Comparison of ENCODE assay signal across 24 cellular contexts in genomic region chr1:207091185-207091906, GRCh38. TPM values are rescaled to one million over a fixed set of nuclear protein-coding genes. Genes with fewer than 3 reads are reported as not detected.
DNase-seq lines count a peak whose midpoint lies in the region; ATAC-seq, FAIRE-seq and TF ChIP-seq lines count a peak whose summit lies in the region.
"Had no signal": no experiment of that assay in that cellular context is flagged by ENCODE, and none has a peak within 500 bp of the region (broad histone marks: within the 10 kb centered on the region; RNA-seq: fewer than 3 reads in every experiment).

No MANE protein-coding gene starts in this region.

- H3K9ac ChIP-seq in KMS-11 = peak overlapping the region; percentile 12; the same call in 1 of the 2 replicates
- H3K9ac ChIP-seq in K562 (ENCODE audit: insufficient read depth in 1 of 2, low read depth in 2 of 2, low read length in 2 of 2) = no peak overlapping the region

- TF ChIP-seq RAD21 in A549 (conservative IDR thresholded peaks at IDR 0.05 in 1 of 2, IDR thresholded peaks at IDR 0.05 in 1 of 2) (no peak), K562 (CRISPR knock-in tag; conservative IDR thresholded peaks at IDR 0.05 in 1 of 2, IDR thresholded peaks at IDR 0.05 in 1 of 2) (no peak)

- H3K4me2 ChIP-seq in A549 (no peak overlapping the region), KMS-11 (peak overlapping the region; percentile 53), K562 (ENCODE audit: insufficient read depth, low read length) (no peak overlapping the region)

- POLR2A ChIA-PET in A549 (lab: Yijun Ruan, JAX) (no interaction called here), Caco-2 (lab: Charles Lee) (no interaction called here), K562 (lab: Yijun Ruan, JAX) (interaction anchor here (0.8 to 1.0 kb wide), 2 partner anchors 12 to 412 kb away, joined by 3 read pairs; no protein-coding TSS in a partner anchor)

- no TSS peak for BruUV-seq in Caco-2 (replicated peaks; lab: Mats Ljungman, UMichigan)
- no TSS peak for BruUV-seq in K562 (replicated peaks; lab: Mats Ljungman, UMichigan)

- FAIRE-seq in A549 (lab: Jason Lieb, UNC) = no peak
- no peak for FAIRE-seq in K562 (lab: Jason Lieb, UNC)
- no peak for FAIRE-seq in RCC 7860 (lab: Jason Lieb, UNC)
- FAIRE-seq: H54 had no signal

- peak overlapping the region; percentile 67 for H3K27ac Mint-ChIP-seq in Caco-2 (ENCODE audit: unreplicated experiment)
- H3K27ac Mint-ChIP-seq: T-helper 2 cell treated with Interferon-gamma antibody and Interleukin-4, amounts not matched to agents 5 μg/mL and 100 μg/mL, for 36 hours had no signal

- H2AFZ ChIP-seq in KMS-11 (ENCODE audit: low read depth) = peak overlapping the region; percentile 51
- peak overlapping the region; percentile 11; the same call in 1 of the 2 replicates for H2AFZ ChIP-seq in K562 (ENCODE audit: low read depth, low read length)

- H3K9me3 ChIP-seq in A549 (no peaks in the 10 kb centered on the region), Caco-2 (peaks cover 3% of the 10 kb centered on the region; the same call in 1 of the 2 replicates), K562 (replicated peaks; ENCODE audit: control insufficient read depth, insufficient read depth, low read depth, low read length) (no peaks in the 10 kb centered on the region)
- H3K9me3 ChIP-seq: Peyer's patch had no signal

- H3K4me1 Mint-ChIP-seq in Caco-2 (ENCODE audit: low read depth, unreplicated experiment) = peaks cover 38% of the 10 kb centered on the region

- H3K27ac ChIP-seq in A549 (no peak overlapping the region), KMS-11 (peak overlapping the region; percentile 52), K562 (ENCODE audit: extremely low read depth, low read depth, low read length) (no peak overlapping the region)
- H3K27ac ChIP-seq: C4-2B, Peyer's patch had no signal

- no peaks in the 10 kb centered on the region for H3K9me1 ChIP-seq in K562 (ENCODE audit: control insufficient read depth, insufficient read depth, low read length)

- peaks cover 22% of the 10 kb centered on the region for H3K9me3 Mint-ChIP-seq in Caco-2 (ENCODE audit: unreplicated experiment)
- H3K9me3 Mint-ChIP-seq: T-helper 2 cell treated with Interferon-gamma antibody and Interleukin-4, amounts not matched to agents 5 μg/mL and 100 μg/mL, for 36 hours had no signal

- peaks cover 41% of the 10 kb centered on the region for H3K36me3 Mint-ChIP-seq in Caco-2 (ENCODE audit: insufficient read depth, unreplicated experiment)

- CTCF ChIA-PET in A549 (lab: Yijun Ruan, JAX) (interaction anchor here (1.2 to 2.3 kb wide), 3 partner anchors 11 to 314 kb away, joined by 4 to 6 read pairs (median 4); no protein-coding TSS in a partner anchor), Caco-2 (lab: Charles Lee) (no interaction called here), K562 (lab: Yijun Ruan, JAX; ENCODE audit: low intra/inter-chr PET ratio) (no interaction called here)

- TF ChIP-seq EP300 in A549 (IDR thresholded peaks at IDR 0.05) (no peak), K562 (IDR thresholded peaks at IDR 0.05; ENCODE audit: low read length) (no peak)

- H3K36me3 ChIP-seq in Caco-2 (ENCODE audit: control insufficient read depth, insufficient read depth, low read length) = no peaks in the 10 kb centered on the region; the same call in 1 of the 2 replicates
- no peaks in the 10 kb centered on the region for H3K36me3 ChIP-seq in KMS-11 (ENCODE audit: insufficient read depth)
- no peaks in the 10 kb centered on the region for H3K36me3 ChIP-seq in K562 (ENCODE audit: control insufficient read depth, insufficient read depth, low read length)
- H3K36me3 ChIP-seq: Peyer's patch had no signal

- H3K4me3 ChIP-seq in A549 = no peak overlapping the region
- peak overlapping the region; percentile 17 for H3K4me3 ChIP-seq in Caco-2 (ENCODE audit: low read depth, low read length)
- H3K4me3 ChIP-seq in KMS-11 (IDR thresholded peaks at IDR 0.05; ENCODE audit: insufficient read depth, low read depth, low read length) = no peak overlapping the region
- no peak overlapping the region for H3K4me3 ChIP-seq in K562
- H3K4me3 ChIP-seq: Peyer's patch had no signal

- ATAC-seq in A549 (0 out of 6 replicates have a peak, but pooled peaks have one; percentile 38 to 54), K562 (peak; percentile 64), HG02763 (IDR thresholded peaks at IDR 0.05; ENCODE audit: unreplicated experiment) (no peak)
- ATAC-seq: Right ventricle myocardium inferior had no signal

- H3K79me2 ChIP-seq in KMS-11 (ENCODE audit: insufficient read depth, low read depth) = no peaks in the 10 kb centered on the region
- H3K79me2 ChIP-seq in K562 (ENCODE audit: control insufficient read depth, insufficient read depth, low read length) = no peaks in the 10 kb centered on the region

- no peak for TF ChIP-seq CTCF in A549 (IDR thresholded peaks at IDR 0.05)
- peak in 1 of 2 experiments; percentile 21 for TF ChIP-seq CTCF in Caco-2 (IDR thresholded peaks at IDR 0.05; ENCODE audit: insufficient read depth in 1 of 2, low read depth in 1 of 2, low read length in 1 of 2, severe bottlenecking in 1 of 2, unreplicated experiment in 1 of 2)
- no peak; the same call in 1 of the 2 replicates for TF ChIP-seq CTCF in KMS-11 (conservative IDR thresholded peaks at IDR 0.05; ENCODE audit: low read depth, low read length)
- TF ChIP-seq CTCF in K562 (IDR thresholded peaks at IDR 0.05 in 2 of 3, conservative IDR thresholded peaks at IDR 0.05 in 1 of 3; ENCODE audit: insufficient read depth in 2 of 3, low read depth in 1 of 3, low read length in 3 of 3) = no peak

- H3K4me3 Mint-ChIP-seq in Caco-2 (ENCODE audit: unreplicated experiment) = peak overlapping the region; percentile 71
- H3K4me3 Mint-ChIP-seq: T-helper 2 cell treated with Interferon-gamma antibody and Interleukin-4, amounts not matched to agents 5 μg/mL and 100 μg/mL, for 36 hours had no signal

- intact Hi-C loops in Caco-2 (cut with micrococcal nuclease; ENCODE audit: unreplicated experiment) = no loop called here
- intact Hi-C loops in K562 (cut with micrococcal nuclease) = no loop called here

- WGBS in A549 (ENCODE audit: missing lambda C conversion rate) = 80% methylated on average over 4 of the region's 4 CpGs
- 48% methylated on average over 4 of the region's 4 CpGs for WGBS in K562 (ENCODE audit: insufficient coverage, low coverage, missing lambda C conversion rate)

- TF ChIP-seq POLR2A in A549 (IDR thresholded peaks at IDR 0.05; ENCODE audit: low read length) (no peak), K562 (conservative IDR thresholded peaks at IDR 0.05) (no peak)

- H4K20me1 ChIP-seq in KMS-11 (ENCODE audit: insufficient read depth) = no peaks in the 10 kb centered on the region
- H4K20me1 ChIP-seq in K562 (replicated peaks; ENCODE audit: control insufficient read depth, insufficient read depth, low read length) = no peaks in the 10 kb centered on the region

- no peaks in the 10 kb centered on the region for H3K27me3 Mint-ChIP-seq in Caco-2 (ENCODE audit: insufficient read depth, unreplicated experiment)

- in situ Hi-C loops in K562 (cut with MboI) = no loop called here

- DNase-seq in A549 (ENCODE audit: low read depth in 1 of 2, low spot score in 1 of 2) = no peak
- DNase-seq in Caco-2 = peak in 1 of 2 experiments; percentile 17
- DNase-seq in K562 (ENCODE audit: extremely low read depth in 1 of 4, low spot score in 3 of 4) = no peak
- DNase-seq in NCI-H1048 (lab: John Stamatoyannopoulos, UW) = no peak
- DNase-seq in COLO668 (lab: John Stamatoyannopoulos, UW; ENCODE audit: unreplicated experiment) = no peak
- DNase-seq in RCC 7860 (ENCODE audit: low spot score) = no peak
- DNase-seq: ACHN, DMS 273 treated with DMSO at 0.1 percent for 48 hours, GDM1, MV-4-11, NCI-H1417, NCI-H187 treated with DMSO at 0.1 percent for 48 hours, NCI-H345, NCI-H524 treated with DMSO at 0.1 percent for 48 hours, Peyer's patch, SW 1271 had no signal

- no peaks in the 10 kb centered on the region for H3K27me3 ChIP-seq in Caco-2 (replicated peaks; ENCODE audit: control insufficient read depth, insufficient read depth, low read length)
- no peaks in the 10 kb centered on the region for H3K27me3 ChIP-seq in KMS-11 (ENCODE audit: insufficient read depth, low read depth)
- H3K27me3 ChIP-seq in K562 (ENCODE audit: control insufficient read depth in 2 of 2, insufficient read depth in 2 of 2, low read length in 2 of 2) = no peaks in the 10 kb centered on the region
- H3K27me3 ChIP-seq: Peyer's patch had no signal

- H3K4me1 ChIP-seq in A549 = peaks cover 21% of the 10 kb centered on the region; the same call in 2 of the 3 replicates
- peaks cover 52% of the 10 kb centered on the region for H3K4me1 ChIP-seq in Caco-2
- H3K4me1 ChIP-seq in KMS-11 (ENCODE audit: low read depth, poor library complexity, severe bottlenecking) = peaks cover 62% of the 10 kb centered on the region
- H3K4me1 ChIP-seq in K562 (replicated peaks in 1 of 2; ENCODE audit: control insufficient read depth in 2 of 2, insufficient read depth in 2 of 2, low read length in 2 of 2) = no peaks in the 10 kb centered on the region
- H3K4me1 ChIP-seq: Peyer's patch had no signal

RNA-seq across cellular contexts. Expression of gene C4BPB, which starts 2.7 kb away (rescaled TPM):
- polyA plus RNA-seq in A549 (2011; rRNA removed) (0.57 and 0.74 TPM in 2 replicates), A549 (2017; fragmentation: RNase III; extraction: RNeasy Plus Mini Kit Qiagen cat#74134 plus additional on column Dnase treatment) (4.9 to 9.5 TPM (median 5.1 TPM) in 3 replicates), K562 (2011; rRNA removed) (not detected in 2 replicates), K562 (2014; fragmentation: Illumina TruSeq; extraction: Trizol) (not detected in 2 replicates), K562 (2014; fragmentation: Nextera tagmentation; extraction: Ambion mirVana) (not detected), K562 (2014; rRNA removed) (not detected in 2 replicates)
- polyA plus RNA-seq in A549 (2012; cell fraction: cytosol; rRNA removed) = 1.00 and 1.0 TPM in 2 replicates
- 1.3 and 2.6 TPM in 2 replicates for polyA plus RNA-seq in A549 (2012; cell fraction: nucleus; rRNA removed)
- 0.29 TPM in 2 replicates for polyA minus RNA-seq in A549 (2011; rRNA and poly(A)+ RNA removed)
- total RNA-seq in Caco-2 (2022) (93.0 and 99.8 TPM in 2 replicates), K562 (2014; rRNA removed) (not detected in 2 replicates), K562 (2014; rRNA removed; fragmentation: Illumina TruSeq; extraction: Trizol) (not detected in 2 replicates), K562 (2015; rRNA removed; fragmentation: Illumina TruSeq; extraction: Trizol) (not detected in 2 replicates), K562 (2021) (not detected in 2 replicates)
- not detected in 2 replicates for total RNA-seq in K562 (2011; cell fraction: chromatin; rRNA removed; ENCODE audit: low replicate concordance)
- total RNA-seq in K562 (2011; cell fraction: nucleolus; rRNA removed) = not detected in 2 replicates
- not detected in 2 replicates for total RNA-seq in K562 (2011; cell fraction: nucleoplasm; rRNA removed)
- polyA plus RNA-seq in K562 (2011; cell fraction: cytosol; rRNA removed) = 0.03 TPM in 1 of 2 replicates, not detected in the other
- polyA plus RNA-seq in K562 (2011; cell fraction: nucleus; rRNA removed) = not detected in 2 replicates
- polyA plus RNA-seq in K562 (2012) = not detected in 2 replicates
- 0.12 TPM in 1 of 2 replicates, not detected in the other for polyA minus RNA-seq in K562 (2011; rRNA and poly(A)+ RNA removed)
- 2.3 and 3.0 TPM in 2 replicates for polyA minus RNA-seq in K562 (2011; cell fraction: cytosol; rRNA and poly(A)+ RNA removed)
- 0.22 and 0.54 TPM in 2 replicates for polyA minus RNA-seq in K562 (2011; cell fraction: nucleus; rRNA and poly(A)+ RNA removed)
- total RNA-seq: Right ventricle myocardium inferior, SK-MEL-5 had no signal

RNA-seq across cellular contexts. Expression of gene C4BPA, which starts 12.7 kb away (rescaled TPM):
- 3.6 and 4.9 TPM in 2 replicates for polyA plus RNA-seq in A549 (2011; rRNA removed)
- 0.19 and 0.27 TPM in 2 replicates for polyA plus RNA-seq in A549 (2012; cell fraction: cytosol; rRNA removed)
- 0.11 and 0.32 TPM in 2 replicates for polyA plus RNA-seq in A549 (2012; cell fraction: nucleus; rRNA removed)
- 0.92 to 1.4 TPM (median 1.0 TPM) in 3 replicates for polyA plus RNA-seq in A549 (2017; fragmentation: RNase III; extraction: RNeasy Plus Mini Kit Qiagen cat#74134 plus additional on column Dnase treatment)
- 1.1 and 2.0 TPM in 2 replicates for polyA minus RNA-seq in A549 (2011; rRNA and poly(A)+ RNA removed)
- total RNA-seq in Caco-2 (2022) = 10.6 and 12.7 TPM in 2 replicates
- not detected in 2 replicates for total RNA-seq in K562 (2011; cell fraction: chromatin; rRNA removed; ENCODE audit: low replicate concordance)
- not detected in 2 replicates for total RNA-seq in K562 (2011; cell fraction: nucleolus; rRNA removed)
- total RNA-seq in K562 (2011; cell fraction: nucleoplasm; rRNA removed) = not detected in 2 replicates
- not detected in 2 replicates for total RNA-seq in K562 (2014; rRNA removed)
- total RNA-seq in K562 (2014; rRNA removed; fragmentation: Illumina TruSeq; extraction: Trizol) = 0.10 and 0.15 TPM in 2 replicates
- 0.22 and 0.23 TPM in 2 replicates for total RNA-seq in K562 (2015; rRNA removed; fragmentation: Illumina TruSeq; extraction: Trizol)
- 0.18 and 0.47 TPM in 2 replicates for total RNA-seq in K562 (2021)
- 0.04 TPM in 1 of 2 replicates, not detected in the other for polyA plus RNA-seq in K562 (2011; rRNA removed)
- polyA plus RNA-seq in K562 (2011; cell fraction: cytosol; rRNA removed) = not detected in 2 replicates
- not detected in 2 replicates for polyA plus RNA-seq in K562 (2011; cell fraction: nucleus; rRNA removed)
- polyA plus RNA-seq in K562 (2012) = 0.18 and 0.82 TPM in 2 replicates
- 0.06 and 0.07 TPM in 2 replicates for polyA plus RNA-seq in K562 (2014; fragmentation: Illumina TruSeq; extraction: Trizol)
- polyA plus RNA-seq in K562 (2014; fragmentation: Nextera tagmentation; extraction: Ambion mirVana) = under 1 TPM in 1 of 2 experiments, not detected in 1; 0.06 TPM
- not detected in 2 replicates for polyA plus RNA-seq in K562 (2014; rRNA removed)
- polyA minus RNA-seq in K562 (2011; rRNA and poly(A)+ RNA removed) = not detected in 2 replicates
- not detected in 2 replicates for polyA minus RNA-seq in K562 (2011; cell fraction: cytosol; rRNA and poly(A)+ RNA removed)
- not detected in 2 replicates for polyA minus RNA-seq in K562 (2011; cell fraction: nucleus; rRNA and poly(A)+ RNA removed)
- total RNA-seq: Daoy, Right ventricle myocardium inferior, SK-MEL-5 had no signal

RNA-seq across cellular contexts. Expression of gene PFKFB2, which starts 38.3 kb away (rescaled TPM):
- polyA plus RNA-seq in A549 (2011; rRNA removed) (6.8 and 7.4 TPM in 2 replicates), A549 (2017; fragmentation: RNase III; extraction: RNeasy Plus Mini Kit Qiagen cat#74134 plus additional on column Dnase treatment) (7.6 to 8.4 TPM (median 8.1 TPM) in 3 replicates), K562 (2011; rRNA removed) (24.1 and 26.0 TPM in 2 replicates), K562 (2014; fragmentation: Illumina TruSeq; extraction: Trizol) (13.5 and 16.4 TPM in 2 replicates), K562 (2014; fragmentation: Nextera tagmentation; extraction: Ambion mirVana) (1 to 10 TPM; 6.9 to 7.6 TPM), K562 (2014; rRNA removed) (11.7 and 11.9 TPM in 2 replicates)
- 2.1 and 2.2 TPM in 2 replicates for polyA plus RNA-seq in A549 (2012; cell fraction: cytosol; rRNA removed)
- 3.5 and 5.4 TPM in 2 replicates for polyA plus RNA-seq in A549 (2012; cell fraction: nucleus; rRNA removed)
- polyA minus RNA-seq in A549 (2011; rRNA and poly(A)+ RNA removed) = 5.9 and 6.8 TPM in 2 replicates
- total RNA-seq in Caco-2 (2022) (36.4 and 38.9 TPM in 2 replicates), K562 (2014; rRNA removed) (10.5 and 12.3 TPM in 2 replicates), K562 (2014; rRNA removed; fragmentation: Illumina TruSeq; extraction: Trizol) (21.9 and 26.2 TPM in 2 replicates), K562 (2015; rRNA removed; fragmentation: Illumina TruSeq; extraction: Trizol) (17.3 and 17.8 TPM in 2 replicates), K562 (2021) (20.4 and 22.9 TPM in 2 replicates)
- 29.4 and 45.8 TPM in 2 replicates for total RNA-seq in K562 (2011; cell fraction: chromatin; rRNA removed; ENCODE audit: low replicate concordance)
- total RNA-seq in K562 (2011; cell fraction: nucleolus; rRNA removed) = 18.0 and 21.1 TPM in 2 replicates
- 29.2 and 44.5 TPM in 2 replicates for total RNA-seq in K562 (2011; cell fraction: nucleoplasm; rRNA removed)
- 7.4 and 16.5 TPM in 2 replicates for polyA plus RNA-seq in K562 (2011; cell fraction: cytosol; rRNA removed)
- 45.3 and 52.2 TPM in 2 replicates for polyA plus RNA-seq in K562 (2011; cell fraction: nucleus; rRNA removed)
- 11.2 and 14.1 TPM in 2 replicates for polyA plus RNA-seq in K562 (2012)
- 44.6 and 45.6 TPM in 2 replicates for polyA minus RNA-seq in K562 (2011; rRNA and poly(A)+ RNA removed)
- 11.7 and 14.3 TPM in 2 replicates for polyA minus RNA-seq in K562 (2011; cell fraction: cytosol; rRNA and poly(A)+ RNA removed)
- polyA minus RNA-seq in K562 (2011; cell fraction: nucleus; rRNA and poly(A)+ RNA removed) = 18.3 and 29.3 TPM in 2 replicates

RNA-seq across cellular contexts. Expression of gene YOD1, which starts 40.3 kb away (rescaled TPM):
- polyA plus RNA-seq in A549 (2011; rRNA removed) (6.9 and 7.0 TPM in 2 replicates), A549 (2017; fragmentation: RNase III; extraction: RNeasy Plus Mini Kit Qiagen cat#74134 plus additional on column Dnase treatment) (9.5 to 10.3 TPM (median 10.3 TPM) in 3 replicates), K562 (2011; rRNA removed) (38.8 and 46.9 TPM in 2 replicates), K562 (2014; fragmentation: Illumina TruSeq; extraction: Trizol) (43.9 and 46.5 TPM in 2 replicates), K562 (2014; fragmentation: Nextera tagmentation; extraction: Ambion mirVana) (10 to 100 TPM; 18.2 to 24.0 TPM), K562 (2014; rRNA removed) (27.9 and 28.7 TPM in 2 replicates)
- 1.5 and 1.7 TPM in 2 replicates for polyA plus RNA-seq in A549 (2012; cell fraction: cytosol; rRNA removed)
- 1.7 and 2.2 TPM in 2 replicates for polyA plus RNA-seq in A549 (2012; cell fraction: nucleus; rRNA removed)
- 5.5 and 5.7 TPM in 2 replicates for polyA minus RNA-seq in A549 (2011; rRNA and poly(A)+ RNA removed)
- total RNA-seq in Caco-2 (2022) (11.8 and 11.9 TPM in 2 replicates), K562 (2014; rRNA removed) (47.5 and 49.8 TPM in 2 replicates), K562 (2014; rRNA removed; fragmentation: Illumina TruSeq; extraction: Trizol) (78.1 and 91.0 TPM in 2 replicates), K562 (2015; rRNA removed; fragmentation: Illumina TruSeq; extraction: Trizol) (51.8 and 56.0 TPM in 2 replicates), K562 (2021) (61.6 and 61.7 TPM in 2 replicates)
- 25.7 and 74.5 TPM in 2 replicates for total RNA-seq in K562 (2011; cell fraction: chromatin; rRNA removed; ENCODE audit: low replicate concordance)
- total RNA-seq in K562 (2011; cell fraction: nucleolus; rRNA removed) = 20.0 and 23.4 TPM in 2 replicates
- total RNA-seq in K562 (2011; cell fraction: nucleoplasm; rRNA removed) = 50.4 and 82.5 TPM in 2 replicates
- 9.4 and 20.3 TPM in 2 replicates for polyA plus RNA-seq in K562 (2011; cell fraction: cytosol; rRNA removed)
- 23.5 and 35.3 TPM in 2 replicates for polyA plus RNA-seq in K562 (2011; cell fraction: nucleus; rRNA removed)
- 19.8 and 21.4 TPM in 2 replicates for polyA plus RNA-seq in K562 (2012)
- polyA minus RNA-seq in K562 (2011; rRNA and poly(A)+ RNA removed) = 61.7 and 76.1 TPM in 2 replicates
- polyA minus RNA-seq in K562 (2011; cell fraction: cytosol; rRNA and poly(A)+ RNA removed) = 33.8 and 43.8 TPM in 2 replicates
- 50.4 and 102 TPM in 2 replicates for polyA minus RNA-seq in K562 (2011; cell fraction: nucleus; rRNA and poly(A)+ RNA removed)

RNA-seq across cellular contexts. Expression of gene C1orf116, which starts 58.8 kb away (rescaled TPM):
- 2.0 and 2.2 TPM in 2 replicates for polyA plus RNA-seq in A549 (2011; rRNA removed)
- polyA plus RNA-seq in A549 (2012; cell fraction: cytosol; rRNA removed) = 1.2 TPM in 2 replicates
- polyA plus RNA-seq in A549 (2012; cell fraction: nucleus; rRNA removed) = 1.9 and 2.7 TPM in 2 replicates
- 3.2 to 3.6 TPM (median 3.4 TPM) in 3 replicates for polyA plus RNA-seq in A549 (2017; fragmentation: RNase III; extraction: RNeasy Plus Mini Kit Qiagen cat#74134 plus additional on column Dnase treatment)
- polyA minus RNA-seq in A549 (2011; rRNA and poly(A)+ RNA removed) = 2.9 and 3.7 TPM in 2 replicates
- total RNA-seq in Caco-2 (2022) = 8.7 and 10.4 TPM in 2 replicates
- 2.8 and 4.0 TPM in 2 replicates for total RNA-seq in K562 (2011; cell fraction: chromatin; rRNA removed; ENCODE audit: low replicate concordance)
- 2.5 and 3.0 TPM in 2 replicates for total RNA-seq in K562 (2011; cell fraction: nucleolus; rRNA removed)
- 3.1 and 3.4 TPM in 2 replicates for total RNA-seq in K562 (2011; cell fraction: nucleoplasm; rRNA removed)
- 1.8 TPM in 2 replicates for total RNA-seq in K562 (2014; rRNA removed)
- 0.80 and 0.95 TPM in 2 replicates for total RNA-seq in K562 (2014; rRNA removed; fragmentation: Illumina TruSeq; extraction: Trizol)
- 0.80 and 0.87 TPM in 2 replicates for total RNA-seq in K562 (2015; rRNA removed; fragmentation: Illumina TruSeq; extraction: Trizol)
- total RNA-seq in K562 (2021) = 2.6 and 2.7 TPM in 2 replicates
- polyA plus RNA-seq in K562 (2011; rRNA removed) = 1.2 and 2.6 TPM in 2 replicates
- polyA plus RNA-seq in K562 (2011; cell fraction: cytosol; rRNA removed) = 0.81 and 1.4 TPM in 2 replicates
- polyA plus RNA-seq in K562 (2011; cell fraction: nucleus; rRNA removed) = 2.3 and 5.0 TPM in 2 replicates
- 2.2 and 2.8 TPM in 2 replicates for polyA plus RNA-seq in K562 (2012)
- polyA plus RNA-seq in K562 (2014; fragmentation: Illumina TruSeq; extraction: Trizol) = 3.0 and 3.1 TPM in 2 replicates
- under 1 TPM; 0.62 to 0.69 TPM for polyA plus RNA-seq in K562 (2014; fragmentation: Nextera tagmentation; extraction: Ambion mirVana)
- polyA plus RNA-seq in K562 (2014; rRNA removed) = 0.62 and 0.95 TPM in 2 replicates
- 2.6 TPM in 2 replicates for polyA minus RNA-seq in K562 (2011; rRNA and poly(A)+ RNA removed)
- 2.4 and 2.5 TPM in 2 replicates for polyA minus RNA-seq in K562 (2011; cell fraction: cytosol; rRNA and poly(A)+ RNA removed)
- polyA minus RNA-seq in K562 (2011; cell fraction: nucleus; rRNA and poly(A)+ RNA removed) = 4.4 and 5.2 TPM in 2 replicates

Comparison
In these comparisons a context has a peak if more than half of its experiments do, and no peak if none do; other contexts are left out.
1. RNA of gene C4BPB, which starts 2.7 kb away (total RNA-seq): 93.0 to 99.8 TPM in Caco-2; not detected in K562; every median in the first group is over 10 times any median in the second.